Comparison of ENCODE assay signal across 13 cellular contexts in genomic region chr6:6058054-6058444, GRCh38. TPM values are rescaled to one million over a fixed set of nuclear protein-coding genes. Genes with fewer than 3 reads are reported as not detected.
A peak's percentile ranks its signal among the peaks of the same experiment; 100 is the strongest.
DNase-seq lines count a peak whose midpoint lies in the region; ATAC-seq and TF ChIP-seq lines count a peak whose summit lies in the region.
"Had no signal": no experiment of that assay in that cellular context is flagged by ENCODE, and none has a peak within 500 bp of the region (broad histone marks: within the 10 kb centered on the region; RNA-seq: fewer than 3 reads in every experiment).

No MANE protein-coding gene starts in this region.

- peak; percentile 10 for DNase-seq in Daoy (ENCODE audit: low read depth)
- DNase-seq in NCI-H2227 (lab: John Stamatoyannopoulos, UW; ENCODE audit: unreplicated experiment): peak; percentile 22
- peak; percentile 34 for DNase-seq in lower lobe of right lung
- DNase-seq in NCI-H774 (lab: John Stamatoyannopoulos, UW): no peak
- DNase-seq in GM10248 (ENCODE audit: extremely low spot score): no peak
- DNase-seq in SW 1271 (lab: John Stamatoyannopoulos, UW): no peak
- DNase-seq: DMS79, H9, IMR-90 had no signal

- no peak overlapping the region for H3K4me3 ChIP-seq in lower lobe of right lung

- TF ChIP-seq CTCF in lower lobe of right lung (IDR thresholded peaks at IDR 0.05) (no peak), GM10248 (IDR thresholded peaks at IDR 0.05; ENCODE audit: control extremely low read depth, extremely low read depth, low read depth, missing control alignments) (no peak)

- H3K27ac ChIP-seq in lower lobe of right lung: no peak overlapping the region
- H3K27ac ChIP-seq: C4-2B had no signal

- intact Hi-C loops in lower lobe of right lung (cut with DNase I): loop anchor here (5.0 kb wide), 1 partner anchor 489 kb away; no protein-coding TSS in a partner anchor

- no peaks in the 10 kb centered on the region for H3K27me3 ChIP-seq in lower lobe of right lung (ENCODE audit: low read depth)

- no peaks in the 10 kb centered on the region for H3K36me3 ChIP-seq in lower lobe of right lung

- POLR2A ChIA-PET in GM10248 (lab: Yijun Ruan, JAX): no interaction called here

- ATAC-seq in lower lobe of right lung (no peak), HG03097 (IDR thresholded peaks at IDR 0.05; ENCODE audit: low FRiP score, unreplicated experiment) (no peak)

- CTCF ChIA-PET in GM10248 (lab: Yijun Ruan, JAX): interaction anchor here (1.1 to 4.1 kb wide), 5 partner anchors 16 to 492 kb away, joined by 3 to 46 read pairs (median 8); no protein-coding TSS in a partner anchor

- H3K4me1 ChIP-seq in lower lobe of right lung: no peaks in the 10 kb centered on the region

- H3K9me3 ChIP-seq in lower lobe of right lung: no peaks in the 10 kb centered on the region

RNA-seq across cellular contexts. Expression of gene NRN1, which starts 51.3 kb away (rescaled TPM):
- 38.3 and 47.5 TPM in 2 replicates for total RNA-seq in Daoy (2014; rRNA removed; shearing (Covaris generic))
- total RNA-seq in lower lobe of right lung: 15.0 TPM
- total RNA-seq: B cell, H9, HT-29, IMR-90 had no signal

Comparison
In these comparisons a context has a peak if more than half of its experiments do, and no peak if none do; other contexts are left out.
1. DNase-seq: peak in Daoy (single experiment), NCI-H2227 (single experiment) and lower lobe of right lung (single experiment); none in NCI-H774 (single experiment), GM10248 (single experiment) and SW 1271 (0 of 2).